15 cellular contexts compared by ENCODE assay signal in genomic region chr4:57044279-57044678, GRCh38.
DNase-seq lines count a peak whose midpoint lies in the region; ATAC-seq and TF ChIP-seq lines count a peak whose summit lies in the region.
"Had no signal": no experiment of that assay in that cellular context is flagged by ENCODE, and none has a peak within 500 bp of the region (broad histone marks: within the 10 kb centered on the region; RNA-seq: fewer than 3 reads in every experiment).

No MANE protein-coding gene starts in this region.

- H3K27me3 ChIP-seq in GM23338 (ENCODE audit: insufficient read depth) (no peaks in the 10 kb centered on the region), thoracic aorta (replicated peaks; ENCODE audit: insufficient read depth) (no peaks in the 10 kb centered on the region)
- H3K27me3 ChIP-seq: colonic mucosa had no signal

- in situ Hi-C loops in KBM-7 (cut with MboI; ENCODE audit: low pct_unique_long_range_greater_than_20kb, low sequenced_read_pairs): no loop called here

- peaks cover 4% of the 10 kb centered on the region; the same call in 1 of the 3 replicates for H3K4me1 Mint-ChIP-seq in GM23338
- H3K4me1 Mint-ChIP-seq: IgD-negative memory B cell had no signal

- no peak overlapping the region for H3K27ac ChIP-seq in GM23338 (ENCODE audit: low read depth)
- H3K27ac ChIP-seq in caudate nucleus (ENCODE audit: low read depth, low read length): peak overlapping the region; percentile 28
- peak overlapping the region; percentile 4 for H3K27ac ChIP-seq in mesodermal cell (ENCODE audit: low read depth, low read length, severe bottlenecking)
- H3K27ac ChIP-seq in thoracic aorta: peak overlapping the region; percentile 89 to 95

- H3K4me1 ChIP-seq in GM23338 (ENCODE audit: insufficient read depth) (no peaks in the 10 kb centered on the region), mesodermal cell (ENCODE audit: control insufficient read depth, insufficient read depth, low read length, poor library complexity, severe bottlenecking) (peaks cover 38% of the 10 kb centered on the region), thoracic aorta (ENCODE audit: control insufficient read depth in 1 of 2, low read depth in 2 of 2) (peaks cover 78 to 94% of the 10 kb centered on the region in 2 donors)
- H3K4me1 ChIP-seq: colonic mucosa had no signal

- no peak overlapping the region for H3K4me2 ChIP-seq in GM23338

- H3K4me3 Mint-ChIP-seq in GM23338: no peak overlapping the region
- H3K4me3 Mint-ChIP-seq: activated CD4-positive, alpha-beta memory T cell treated with anti-CD3 and anti-CD28 coated beads for 36 hours; IgD-negative memory B cell had no signal

- DNase-seq in GM23338 (ENCODE audit: low spot score) (no peak), caudate nucleus (lab: John Stamatoyannopoulos, UW) (no peak), thoracic aorta (ENCODE audit: low spot score) (no peak), KBM-7 (no peak)
- DNase-seq in stimulated activated CD4-positive, alpha-beta T cell treated with anti-CD3 and anti-CD28 coated beads, Interleukin-4, amount 100 ng/mL, for 24 hours: no peak
- DNase-seq: activated CD4-positive, alpha-beta memory T cell treated with anti-CD3 and anti-CD28 coated beads for 36 hours; colonic mucosa; GOT3; mesendoderm; NCI-H1694 treated with DMSO at 0.1 percent for 48 hours; NK-92 treated with Interleukin-12 subunit alpha and Interleukin-12 subunit beta, amount 100 ng/mL, for 24 hours; stimulated activated CD8-positive, alpha-beta memory T cell treated with anti-CD3 and anti-CD28 coated beads, Interleukin-4, amount 100 ng/mL, for 48 hours had no signal

- peak overlapping the region; percentile 39; the same call in 1 of the 2 replicates for H2AFZ ChIP-seq in GM23338

- TF ChIP-seq CTCF in GM23338 (conservative IDR thresholded peaks at IDR 0.05; ENCODE audit: low read depth in 2 of 2) (no peak), thoracic aorta (IDR thresholded peaks at IDR 0.05) (no peak)

- no peaks in the 10 kb centered on the region for H3F3A ChIP-seq in GM23338 (replicated peaks; ENCODE audit: low read depth)

- H3K9me3 ChIP-seq in mesodermal cell (ENCODE audit: control insufficient read depth, low read length) (peaks cover 8% of the 10 kb centered on the region), thoracic aorta (no peaks in the 10 kb centered on the region)
- H3K9me3 ChIP-seq: colonic mucosa had no signal

- no peaks in the 10 kb centered on the region for H3K36me3 ChIP-seq in GM23338 (ENCODE audit: insufficient read depth)
- H3K36me3 ChIP-seq in mesodermal cell (ENCODE audit: control insufficient read depth, insufficient read depth, low read length): peaks cover 18% of the 10 kb centered on the region
- peaks cover 8% of the 10 kb centered on the region for H3K36me3 ChIP-seq in thoracic aorta
- H3K36me3 ChIP-seq: colonic mucosa had no signal

- WGBS in mesodermal cell (ENCODE audit: insufficient coverage in 2 of 2), 2 experiments: no CpG with 5 or more reads among the region's 1 CpG

- no peak for ATAC-seq in GM23338
- ATAC-seq in thoracic aorta (ENCODE audit: insufficient number of reproducible peaks, low FRiP score, low read depth): no peak
- no peak for ATAC-seq in HG03196 (IDR thresholded peaks at IDR 0.05; ENCODE audit: unreplicated experiment)

- H3K36me3 Mint-ChIP-seq in GM23338 (ENCODE audit: low read depth): no peaks in the 10 kb centered on the region
- H3K36me3 Mint-ChIP-seq: activated CD4-positive, alpha-beta memory T cell treated with anti-CD3 and anti-CD28 coated beads for 36 hours had no signal

- H4K20me1 ChIP-seq in GM23338 (replicated peaks; ENCODE audit: insufficient read depth): no peaks in the 10 kb centered on the region

- no peaks in the 10 kb centered on the region for H3K79me2 ChIP-seq in GM23338 (replicated peaks; ENCODE audit: insufficient read depth)

- H3K27me3 Mint-ChIP-seq in GM23338 (ENCODE audit: insufficient read depth, low read depth, poor library complexity): peaks cover 3% of the 10 kb centered on the region

- peaks cover 7% of the 10 kb centered on the region; the same call in 2 of the 3 replicates for H3K9me3 Mint-ChIP-seq in GM23338
- H3K9me3 Mint-ChIP-seq: activated CD4-positive, alpha-beta memory T cell treated with anti-CD3 and anti-CD28 coated beads for 36 hours had no signal

- H3K4me3 ChIP-seq in GM23338 (no peak overlapping the region), mesodermal cell (ENCODE audit: extremely low read depth, insufficient read depth, low read length, poor library complexity, severe bottlenecking) (no peak overlapping the region), thoracic aorta (peak overlapping the region; percentile 28)
- H3K4me3 ChIP-seq: colonic mucosa had no signal

- 0 out of 2 replicates have a peak, but pooled peaks cover 3% of the 10 kb centered on the region for H3K9me2 ChIP-seq in GM23338 (ENCODE audit: insufficient read depth)

- no peak overlapping the region for H3K27ac Mint-ChIP-seq in GM23338
- H3K27ac Mint-ChIP-seq: activated CD4-positive, alpha-beta memory T cell treated with anti-CD3 and anti-CD28 coated beads for 36 hours; IgD-negative memory B cell had no signal

TF ChIP-seq in GM23338, 12 proteins besides CTCF, POLR2A, EP300 and RAD21:
- TF ChIP-seq POLR2AphosphoS5 (IDR thresholded peaks at IDR 0.05; ENCODE audit: low read depth) (no peak), ZNF462 (CRISPR knock-in tag; IDR thresholded peaks at IDR 0.05) (no peak)
- TF ChIP-seq, protein P1, sequence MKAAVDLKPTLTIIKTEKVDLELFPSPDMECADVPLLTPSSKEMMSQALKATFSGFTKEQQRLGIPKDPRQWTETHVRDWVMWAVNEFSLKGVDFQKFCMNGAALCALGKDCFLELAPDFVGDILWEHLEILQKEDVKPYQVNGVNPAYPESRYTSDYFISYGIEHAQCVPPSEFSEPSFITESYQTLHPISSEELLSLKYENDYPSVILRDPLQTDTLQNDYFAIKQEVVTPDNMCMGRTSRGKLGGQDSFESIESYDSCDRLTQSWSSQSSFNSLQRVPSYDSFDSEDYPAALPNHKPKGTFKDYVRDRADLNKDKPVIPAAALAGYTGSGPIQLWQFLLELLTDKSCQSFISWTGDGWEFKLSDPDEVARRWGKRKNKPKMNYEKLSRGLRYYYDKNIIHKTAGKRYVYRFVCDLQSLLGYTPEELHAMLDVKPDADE (IDR thresholded peaks at IDR 0.05): no peak
